23 cellular contexts compared by ENCODE assay signal in genomic region chr15:89501646-89502045, GRCh38. TPM values are rescaled to one million over a fixed set of nuclear protein-coding genes. Genes with fewer than 3 reads are reported as not detected.
"Had no signal": no experiment of that assay in that cellular context is flagged by ENCODE, and none has a peak within 500 bp of the region (broad histone marks: within the 10 kb centered on the region; RNA-seq: fewer than 3 reads in every experiment).

No MANE protein-coding gene starts in this region.

- FAIRE-seq: RCC 7860 had no signal

- ATAC-seq: activated CD4-positive, CD25-positive, alpha-beta regulatory T cell treated with anti-CD3 and anti-CD28 coated beads, Interleukin-2, amount 50 U/mL, for 24 hours; activated CD8-positive, alpha-beta T cell treated with anti-CD3 and anti-CD28 coated beads for 36 hours; activated naive CD4-positive, alpha-beta T cell treated with anti-CD3 and anti-CD28 coated beads, Interleukin-2, amount 50 U/mL, for 72 hours; activated naive CD8-positive, alpha-beta T cell treated with anti-CD3 and anti-CD28 coated beads, Interleukin-2, amount 50 U/mL, for 24 hours; body of pancreas; PC-3 had no signal

- H3K27ac ChIP-seq: ascending aorta, body of pancreas had no signal

- H3K27ac Mint-ChIP-seq: activated CD8-positive, alpha-beta T cell treated with anti-CD3 and anti-CD28 coated beads for 36 hours; activated naive CD4-positive, alpha-beta T cell treated with anti-CD3 and anti-CD28 coated beads, Interleukin-2, amount 50 U/mL, for 72 hours; activated naive CD8-positive, alpha-beta T cell treated with anti-CD3 and anti-CD28 coated beads, Interleukin-2, amount 50 U/mL, for 24 hours; T-helper 1 cell treated with Interleukin-12 subunit alpha and Interleukin-12 subunit beta and Interleukin-4 antibody, amounts not matched to agents 30 μg/mL and 1 μg/mL, for 36 hours had no signal

- H3K36me3 ChIP-seq: ascending aorta had no signal

- H3K27me3 ChIP-seq: ascending aorta, body of pancreas had no signal

- H3K9me3 Mint-ChIP-seq: activated CD8-positive, alpha-beta T cell treated with anti-CD3 and anti-CD28 coated beads for 36 hours; activated naive CD4-positive, alpha-beta T cell treated with anti-CD3 and anti-CD28 coated beads, Interleukin-2, amount 50 U/mL, for 72 hours; activated naive CD8-positive, alpha-beta T cell treated with anti-CD3 and anti-CD28 coated beads, Interleukin-2, amount 50 U/mL, for 24 hours; T-helper 1 cell treated with Interleukin-12 subunit alpha and Interleukin-12 subunit beta and Interleukin-4 antibody, amounts not matched to agents 30 μg/mL and 1 μg/mL, for 36 hours had no signal

- H3K4me3 Mint-ChIP-seq: activated CD8-positive, alpha-beta T cell treated with anti-CD3 and anti-CD28 coated beads for 36 hours; activated naive CD8-positive, alpha-beta T cell treated with anti-CD3 and anti-CD28 coated beads, Interleukin-2, amount 50 U/mL, for 24 hours; T-helper 1 cell treated with Interleukin-12 subunit alpha and Interleukin-12 subunit beta and Interleukin-4 antibody, amounts not matched to agents 30 μg/mL and 1 μg/mL, for 36 hours had no signal

- H3K4me3 ChIP-seq: ascending aorta, body of pancreas had no signal

- H3K9me3 ChIP-seq: ascending aorta, body of pancreas had no signal

- H3K4me1 ChIP-seq: ascending aorta had no signal

- DNase-seq: activated CD4-positive, alpha-beta T cell treated with anti-CD3 and anti-CD28 coated beads for 4 hours; activated CD8-positive, alpha-beta T cell treated with anti-CD3 and anti-CD28 coated beads for 36 hours; activated effector memory CD4-positive, alpha-beta T cell treated with Interleukin-2 at 50 U/mL for 16 hours; activated naive CD4-positive, alpha-beta T cell; activated naive CD8-positive, alpha-beta T cell treated with anti-CD3 and anti-CD28 coated beads, Interleukin-2, amount 50 U/mL, for 24 hours; activated T-cell treated with anti-CD3 and anti-CD28 coated beads for 4 hours; amniotic stem cell; body of pancreas; Kasumi-1; KBM-7; NCI-H1105 treated with DMSO at 0.1 percent for 48 hours; NCI-H1436 treated with DMSO at 0.1 percent for 48 hours; NCI-H187; NCI-H2081; NCI-H510A treated with DMSO at 0.1 percent for 48 hours; NCI-H69; PC-3; SHP77 treated with DMSO at 0.1 percent for 48 hours had no signal

- H3K36me3 Mint-ChIP-seq: activated naive CD4-positive, alpha-beta T cell treated with anti-CD3 and anti-CD28 coated beads, Interleukin-2, amount 50 U/mL, for 72 hours had no signal

RNA-seq across cellular contexts. Expression of gene RHCG, which starts 5.3 kb away (rescaled TPM):
- total RNA-seq: activated CD8-positive, alpha-beta T cell treated with anti-CD3 and anti-CD28 coated beads for 36 hours; activated naive CD4-positive, alpha-beta T cell treated with anti-CD3 and anti-CD28 coated beads, Interleukin-2, amount 50 U/mL, for 72 hours; PC-3 had no signal
